ENCODE assay signal across 9 cellular contexts in genomic region chr7:697259-697615, GRCh38.
"Had no signal": no experiment of that assay in that cellular context is flagged by ENCODE, and none has a peak within 500 bp of the region (broad histone marks: within the 10 kb centered on the region; RNA-seq: fewer than 3 reads in every experiment).

No MANE protein-coding gene starts in this region.

- H3K4me1 ChIP-seq: psoas muscle had no signal

- H3K27ac ChIP-seq: hepatocyte, neutrophil, psoas muscle had no signal

- H3K9me3 ChIP-seq: neutrophil, transverse colon had no signal

- H3K27ac Mint-ChIP-seq: activated naive CD8-positive, alpha-beta T cell treated with anti-CD3 and anti-CD28 coated beads for 36 hours had no signal

- H3K9me3 Mint-ChIP-seq: activated naive CD8-positive, alpha-beta T cell treated with anti-CD3 and anti-CD28 coated beads for 36 hours had no signal

- H3K4me2 ChIP-seq: hepatocyte had no signal

- ATAC-seq: psoas muscle had no signal

- H3K4me3 Mint-ChIP-seq: activated naive CD8-positive, alpha-beta T cell treated with anti-CD3 and anti-CD28 coated beads for 36 hours; naive B cell had no signal

- H3K4me1 Mint-ChIP-seq: naive B cell had no signal

- H3K36me3 ChIP-seq: neutrophil, transverse colon had no signal

- H2AFZ ChIP-seq: hepatocyte had no signal

- H3K27me3 ChIP-seq: hepatocyte, neutrophil, transverse colon had no signal

- H3K4me3 ChIP-seq: hepatocyte, psoas muscle, transverse colon had no signal

- H3K27me3 Mint-ChIP-seq: activated naive CD8-positive, alpha-beta T cell treated with anti-CD3 and anti-CD28 coated beads for 36 hours; naive B cell had no signal

- DNase-seq: activated CD4-positive, alpha-beta T cell treated with anti-CD3 and anti-CD28 coated beads, Interleukin-2, amount 50 U/mL, for 1 hour; activated gamma-delta T cell; activated naive CD8-positive, alpha-beta T cell treated with anti-CD3 and anti-CD28 coated beads for 36 hours; midbrain; naive B cell; psoas muscle; transverse colon had no signal
